Comparison of ENCODE assay signal across 22 cellular contexts in the genomic region with DNA sequence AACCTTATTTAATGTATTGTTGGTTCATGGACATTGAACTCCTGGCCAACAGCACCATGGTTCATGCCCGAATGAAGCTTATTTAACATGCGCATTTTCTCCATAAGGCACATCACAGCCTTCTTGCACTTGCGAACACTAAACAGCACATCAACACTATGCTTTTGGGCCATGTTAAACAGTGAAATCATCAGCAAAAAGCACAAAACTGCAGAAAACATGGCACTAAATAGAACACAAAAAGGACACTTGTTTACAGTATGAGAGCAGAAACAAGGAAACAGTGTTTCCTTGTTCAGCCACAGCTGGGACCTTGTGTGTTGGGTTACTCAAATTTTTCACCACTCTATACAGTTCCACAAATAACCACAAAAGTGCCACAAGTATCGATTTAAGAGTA.
"Had no signal": no experiment of that assay in that cellular context is flagged by ENCODE, and none has a peak within 500 bp of the region (broad histone marks: within the 10 kb centered on the region; RNA-seq: fewer than 3 reads in every experiment).

No MANE protein-coding gene starts in this region.

- ATAC-seq: esophagus mucosa; gastroesophageal sphincter; heart left ventricle; left lobe of liver; lower lobe of right lung; natural killer cell; stimulated activated naive CD8-positive, alpha-beta T cell treated with anti-CD3 and anti-CD28 coated beads, Interleukin-15, Interleukin-2, amounts not matched to agents 100 U/mL and 50 U/mL, for 24 hours; T-helper 17 cell had no signal

- DNase-seq: activated CD4-positive, alpha-beta memory T cell treated with anti-CD3 and anti-CD28 coated beads for 36 hours; activated CD4-positive, alpha-beta T cell treated with anti-CD3 and anti-CD28 coated beads for 4 hours; activated CD4-positive, CD25-positive, alpha-beta regulatory T cell; activated naive CD4-positive, alpha-beta T cell treated with Interleukin-2 at 50 U/mL for 16 hours; activated naive CD8-positive, alpha-beta T cell treated with anti-CD3 and anti-CD28 coated beads for 36 hours; activated T-cell treated with anti-CD3 and anti-CD28 coated beads, Interleukin-2, amount 50 U/mL, for 48 hours; amniotic stem cell; effector memory CD4-positive, alpha-beta T cell; lower lobe of right lung; natural killer cell; stimulated activated CD4-positive, alpha-beta T cell treated with anti-CD3 and anti-CD28 coated beads, Interleukin-12 subunit alpha, Interleukin-12 subunit beta, amount 100 ng/mL, for 4 hours; stimulated activated CD4-positive, alpha-beta T cell treated with anti-CD3 and anti-CD28 coated beads, Interleukin-4, amount 100 ng/mL, for 4 hours; stimulated activated naive CD8-positive, alpha-beta T cell treated with anti-CD3 and anti-CD28 coated beads, Interleukin-15, Interleukin-2, amounts not matched to agents 100 U/mL and 50 U/mL, for 24 hours; SW 1271; T-helper 17 cell; transverse colon had no signal

- H3K27ac ChIP-seq: gastroesophageal sphincter, heart left ventricle, lower lobe of right lung, prostate gland, right atrium auricular region, transverse colon had no signal
